In the genomic region with DNA sequence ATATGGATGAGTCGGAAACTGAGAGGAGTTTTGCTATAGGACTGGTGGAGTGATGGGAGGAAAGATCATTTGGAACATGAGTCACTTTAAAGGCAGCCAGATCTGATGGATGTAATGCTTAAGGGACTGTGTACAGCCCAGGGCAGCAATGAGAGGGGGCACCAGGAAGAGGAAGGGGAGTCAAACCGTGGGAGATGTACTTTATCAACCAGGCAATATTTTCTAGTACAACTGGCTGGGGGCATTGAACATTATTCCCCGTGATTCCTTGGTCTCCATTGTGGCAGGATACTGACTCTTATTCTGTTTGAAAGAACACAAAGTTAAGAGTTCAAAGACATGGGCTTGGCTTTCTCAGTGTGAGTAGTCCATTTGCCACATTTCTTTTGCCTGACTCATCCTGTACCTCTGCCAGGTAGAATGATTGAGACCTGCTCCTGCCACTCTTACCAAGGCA, we compare ENCODE assay signal across 13 cellular contexts.
A peak's percentile ranks its signal among the peaks of the same experiment; 100 is the strongest.
DNase-seq lines count a peak whose midpoint lies in the region; ATAC-seq and TF ChIP-seq lines count a peak whose summit lies in the region.
"Had no signal": no experiment of that assay in that cellular context is flagged by ENCODE, and none has a peak within 500 bp of the region (broad histone marks: within the 10 kb centered on the region; RNA-seq: fewer than 3 reads in every experiment).

No MANE protein-coding gene starts in this region.

- H3K27me3 ChIP-seq in skeletal muscle satellite cell (ENCODE audit: control insufficient read depth, insufficient read depth, low read length) (no peaks in the 10 kb centered on the region), heart right ventricle (peaks cover 0 to 9% (median 0%) of the 10 kb centered on the region in 7 donors)

- no peaks in the 10 kb centered on the region for H3K27me3 Mint-ChIP-seq in HFFc6 (ENCODE audit: insufficient read depth)
- H3K27me3 Mint-ChIP-seq in activated naive CD8-positive, alpha-beta T cell treated with anti-CD3 and anti-CD28 coated beads for 36 hours, result peaks cover 40% of the 10 kb centered on the region

- no peak overlapping the region for H3K9ac ChIP-seq in skeletal muscle satellite cell (ENCODE audit: low read depth, low read length)

- TF ChIP-seq CTCF in HFFc6 (IDR thresholded peaks at IDR 0.05) (no peak), heart right ventricle (IDR thresholded peaks at IDR 0.05) (no peak)

- H3K27ac ChIP-seq in heart right ventricle, result no peak overlapping the region
- H3K27ac ChIP-seq: skin epidermis had no signal

- peaks cover 16% of the 10 kb centered on the region for H3K4me1 Mint-ChIP-seq in HFFc6 (ENCODE audit: low read depth)
- H3K4me1 Mint-ChIP-seq in activated naive CD8-positive, alpha-beta T cell treated with anti-CD3 and anti-CD28 coated beads for 36 hours, result no peaks in the 10 kb centered on the region
- H3K4me1 Mint-ChIP-seq: CD8-positive, alpha-beta memory T cell; neural crest cell had no signal

- peak overlapping the region; percentile 4 for H3K27ac Mint-ChIP-seq in HFFc6
- H3K27ac Mint-ChIP-seq in activated naive CD8-positive, alpha-beta T cell treated with anti-CD3 and anti-CD28 coated beads for 36 hours, result no peak overlapping the region
- H3K27ac Mint-ChIP-seq: activated T-helper 2 cell treated with anti-CD3 and anti-CD28 coated beads, Interferon-gamma antibody, Interleukin-2, Interleukin-4, amounts not matched to agents 10 μg/mL and 5 μg/mL and 100 μg/mL, durations not matched to agents 14 hours and 24 hours and 36 hours; CD8-positive, alpha-beta memory T cell had no signal

- peak overlapping the region; percentile 31 for H3K4me3 Mint-ChIP-seq in HFFc6
- H3K4me3 Mint-ChIP-seq in activated naive CD8-positive, alpha-beta T cell treated with anti-CD3 and anti-CD28 coated beads for 36 hours, result no peak overlapping the region
- H3K4me3 Mint-ChIP-seq: CD8-positive, alpha-beta memory T cell; neural crest cell had no signal

- H3K9me3 ChIP-seq in skeletal muscle satellite cell (replicated peaks; ENCODE audit: low read length), result no peaks in the 10 kb centered on the region
- peaks cover 0 to 3% (median 0%) of the 10 kb centered on the region in 11 donors for H3K9me3 ChIP-seq in heart right ventricle

- no peaks in the 10 kb centered on the region for H3K9me3 Mint-ChIP-seq in HFFc6
- H3K9me3 Mint-ChIP-seq in activated naive CD8-positive, alpha-beta T cell treated with anti-CD3 and anti-CD28 coated beads for 36 hours, result no peaks in the 10 kb centered on the region
- H3K9me3 Mint-ChIP-seq: activated T-helper 2 cell treated with anti-CD3 and anti-CD28 coated beads, Interferon-gamma antibody, Interleukin-2, Interleukin-4, amounts not matched to agents 10 μg/mL and 5 μg/mL and 100 μg/mL, durations not matched to agents 14 hours and 24 hours and 36 hours; CD8-positive, alpha-beta memory T cell; neural crest cell had no signal

- intact Hi-C loops in heart right ventricle (cut with DNase I), result no loop called here

- peak; percentile 22 for DNase-seq in HFFc6
- DNase-seq in SW480 (ENCODE audit: low spot score), result peak; percentile 81
- DNase-seq in glomerular visceral epithelial cell (ENCODE audit: extremely low spot score), result peak; percentile 37
- no peak for DNase-seq in NCI-H748 treated with DMSO at 0.1 percent for 48 hours (lab: John Stamatoyannopoulos, UW)
- DNase-seq in heart right ventricle, result no peak
- DNase-seq in activated naive CD8-positive, alpha-beta T cell treated with anti-CD3 and anti-CD28 coated beads for 36 hours, result no peak
- DNase-seq: CD8-positive, alpha-beta memory T cell; T-helper 2 cell had no signal

- ATAC-seq in heart right ventricle (no peak), HG02981 (IDR thresholded peaks at IDR 0.05; ENCODE audit: unreplicated experiment) (no peak)

- no peaks in the 10 kb centered on the region for H3K36me3 Mint-ChIP-seq in HFFc6 (ENCODE audit: low read depth)
- H3K36me3 Mint-ChIP-seq in activated naive CD8-positive, alpha-beta T cell treated with anti-CD3 and anti-CD28 coated beads for 36 hours, result no peaks in the 10 kb centered on the region
- H3K36me3 Mint-ChIP-seq: CD8-positive, alpha-beta memory T cell had no signal

- H3K36me3 ChIP-seq in skeletal muscle satellite cell (ENCODE audit: insufficient read depth, low read length), result no peaks in the 10 kb centered on the region
- H3K36me3 ChIP-seq in heart right ventricle, result no peaks in the 10 kb centered on the region

- H3K4me1 ChIP-seq in skeletal muscle satellite cell (ENCODE audit: control insufficient read depth, insufficient read depth, low read length) (peaks cover 13% of the 10 kb centered on the region), heart right ventricle (no peaks in the 10 kb centered on the region)

- peak overlapping the region; percentile 35 for H3K4me2 ChIP-seq in skeletal muscle satellite cell (ENCODE audit: low read length)

- H3K4me3 ChIP-seq in skeletal muscle satellite cell (ENCODE audit: low read length) (no peak overlapping the region), heart right ventricle (no peak overlapping the region)
- H3K4me3 ChIP-seq: skin epidermis had no signal

- WGBS in heart right ventricle, 2 donors, result 55 to 62% methylated on average over 3 of the region's 3 CpGs

Comparison
In these comparisons a context has a peak if more than half of its experiments do, and no peak if none do; other contexts are left out.
1. DNase-seq: peak in HFFc6 (single experiment), SW480 (single experiment) and glomerular visceral epithelial cell (single experiment); none in NCI-H748 treated with DMSO at 0.1 percent for 48 hours (single experiment), heart right ventricle (0 of 2) and activated naive CD8-positive, alpha-beta T cell treated with anti-CD3 and anti-CD28 coated beads for 36 hours (single experiment).